In genomic region chr11:25981998-25982397, GRCh38 we compare ENCODE assay signal across 8 cellular contexts.
DNase-seq lines count a peak whose midpoint lies in the region; ATAC-seq and TF ChIP-seq lines count a peak whose summit lies in the region.

No MANE protein-coding gene starts in this region.

- intact Hi-C loops in PC-3 (cut with micrococcal nuclease), result loop anchor here (1.0 kb wide), 3 partner anchors 153 to 294 kb away; no protein-coding TSS in a partner anchor

- H2AFZ ChIP-seq in DND-41 (ENCODE audit: low read depth, low read length), result no peak overlapping the region
- no peak overlapping the region for H2AFZ ChIP-seq in PC-3 (ENCODE audit: low read length)
- H2AFZ ChIP-seq in fibroblast of lung (ENCODE audit: low read length), result peak overlapping the region; percentile 45

- no peaks in the 10 kb centered on the region for H3K9me2 ChIP-seq in PC-3 (replicated peaks; ENCODE audit: low read length)

- H3K27ac ChIP-seq in DND-41 (ENCODE audit: low read length) (no peak overlapping the region), PC-3 (ENCODE audit: low read length) (no peak overlapping the region), fibroblast of lung (ENCODE audit: insufficient read depth, low read length) (no peak overlapping the region)

- BruUV-seq in PC-3 (replicated peaks; lab: Mats Ljungman, UMichigan), result no TSS peak

- H3K4me1 ChIP-seq in DND-41 (ENCODE audit: insufficient read depth, low read length) (no peaks in the 10 kb centered on the region), PC-3 (ENCODE audit: insufficient read depth, low read length) (no peaks in the 10 kb centered on the region), fibroblast of lung (ENCODE audit: control insufficient read depth, extremely low read depth, insufficient read depth, low read length) (no peaks in the 10 kb centered on the region)

- H4K20me1 ChIP-seq in DND-41 (ENCODE audit: insufficient read depth, low read length) (no peaks in the 10 kb centered on the region), PC-3 (ENCODE audit: low read length) (no peaks in the 10 kb centered on the region), fibroblast of lung (ENCODE audit: control insufficient read depth, extremely low read depth, insufficient read depth, low read length) (no peaks in the 10 kb centered on the region)

- H3K27me3 ChIP-seq in DND-41 (ENCODE audit: insufficient read depth, low read length, poor library complexity) (no peaks in the 10 kb centered on the region), PC-3 (ENCODE audit: low read length) (peaks cover 28% of the 10 kb centered on the region), fibroblast of lung (ENCODE audit: control insufficient read depth, insufficient read depth, low read length) (no peaks in the 10 kb centered on the region)

- H3K9me3 ChIP-seq in DND-41 (ENCODE audit: insufficient read depth, low read length, severe bottlenecking) (no peaks in the 10 kb centered on the region), PC-3 (ENCODE audit: low read length) (no peaks in the 10 kb centered on the region), fibroblast of lung (ENCODE audit: control insufficient read depth, insufficient read depth, low read depth, low read length) (no peaks in the 10 kb centered on the region)

- H3K79me2 ChIP-seq in DND-41 (ENCODE audit: insufficient read depth, low read length) (no peaks in the 10 kb centered on the region), PC-3 (ENCODE audit: low read length) (no peaks in the 10 kb centered on the region), fibroblast of lung (ENCODE audit: control insufficient read depth, insufficient read depth, low read length) (no peaks in the 10 kb centered on the region)

- DNase-seq in DND-41 (no peak), PC-3 (peak; percentile 68), fibroblast of lung (ENCODE audit: low read depth in 2 of 2) (peak; percentile 55 to 92), omental fat pad (ENCODE audit: low spot score) (no peak), NCI-H1048 (lab: John Stamatoyannopoulos, UW) (no peak), UCSD-AML1 (lab: John Stamatoyannopoulos, UW; ENCODE audit: unreplicated experiment) (no peak)

- H3K36me3 ChIP-seq in DND-41 (ENCODE audit: insufficient read depth, low read length) (no peaks in the 10 kb centered on the region), PC-3 (ENCODE audit: low read depth, low read length) (no peaks in the 10 kb centered on the region), fibroblast of lung (ENCODE audit: control insufficient read depth, insufficient read depth, low read length) (no peaks in the 10 kb centered on the region)

- H3F3A ChIP-seq in PC-3 (ENCODE audit: low read length, unreplicated experiment), result no peaks in the 10 kb centered on the region

- H3K4me2 ChIP-seq in DND-41 (ENCODE audit: insufficient read depth, low read length) (no peak overlapping the region), PC-3 (ENCODE audit: low read length) (no peak overlapping the region), fibroblast of lung (ENCODE audit: extremely low read depth, insufficient read depth, low read length) (no peak overlapping the region)

- POLR2A ChIA-PET in PC-3 (lab: Charles Lee; ENCODE audit: unreplicated experiment), result interaction anchor here (0.6 kb wide), 1 partner anchor 690 kb away, joined by 4 read pairs; no protein-coding TSS in a partner anchor

- ATAC-seq in DND-41 (ENCODE audit: insufficient read depth, low read depth) (peak; percentile 71), GM19452 (IDR thresholded peaks at IDR 0.05; ENCODE audit: unreplicated experiment) (peak; percentile 96), HG03378 (IDR thresholded peaks at IDR 0.05; ENCODE audit: unreplicated experiment) (peak; percentile 97), PC-3 (peak; percentile 69), omental fat pad (ENCODE audit: low FRiP score) (peak; percentile 64)

- peak; percentile 58 for TF ChIP-seq CTCF in DND-41 (IDR thresholded peaks at IDR 0.05; ENCODE audit: borderline replicate concordance, extremely low read depth, low read length, poor library complexity, severe bottlenecking)
- TF ChIP-seq CTCF in PC-3 (conservative IDR thresholded peaks at IDR 0.05; ENCODE audit: low read depth, low read length), result peak; percentile 68
- TF ChIP-seq CTCF in fibroblast of lung (conservative IDR thresholded peaks at IDR 0.05 in 1 of 2, IDR thresholded peaks at IDR 0.05 in 1 of 2; ENCODE audit: low read depth in 1 of 2, low read length in 2 of 2), result peak; percentile 54 to 63
- TF ChIP-seq CTCF in omental fat pad (IDR thresholded peaks at IDR 0.05), result no peak

- CTCF ChIA-PET in PC-3 (lab: Charles Lee), result interaction anchor here (0.5 to 0.7 kb wide), 9 partner anchors 139 to 1482 kb away, joined by 3 to 6 read pairs (median 4); no protein-coding TSS in a partner anchor

- H3K9ac ChIP-seq in DND-41 (ENCODE audit: low read depth, low read length), result no peak overlapping the region
- no peak overlapping the region for H3K9ac ChIP-seq in PC-3 (ENCODE audit: low read length)
- no peak overlapping the region for H3K9ac ChIP-seq in fibroblast of lung (ENCODE audit: insufficient read depth, low read length)

- no peak overlapping the region for H3K4me3 ChIP-seq in DND-41 (ENCODE audit: low read depth in 1 of 2, low read length in 2 of 2)
- H3K4me3 ChIP-seq in PC-3 (ENCODE audit: low read length), result no peak overlapping the region
- H3K4me3 ChIP-seq in fibroblast of lung (replicated peaks in 1 of 4; ENCODE audit: control extremely low read depth in 1 of 4, insufficient read depth in 1 of 4, low read depth in 3 of 4, low read length in 4 of 4), result no peak overlapping the region

Comparison
In these comparisons a context has a peak if more than half of its experiments do, and no peak if none do; other contexts are left out.
1. DNase-seq: peak in PC-3 (single experiment) and fibroblast of lung (2 of 2); none in DND-41 (single experiment), omental fat pad (single experiment), NCI-H1048 (single experiment) and UCSD-AML1 (single experiment).
2. CTCF ChIP-seq: peak in DND-41 (single experiment), PC-3 (single experiment) and fibroblast of lung (2 of 2); none in omental fat pad (0 of 3).
3. Peak in every context shown above with its lines, with median percentiles within 50 percentile points of each other: ATAC-seq.